16 cellular contexts compared by ENCODE assay signal in genomic region chr11:1233351-1234053, GRCh38. TPM values are rescaled to one million over a fixed set of nuclear protein-coding genes. Genes with fewer than 3 reads are reported as not detected.
DNase-seq lines count a peak whose midpoint lies in the region; ATAC-seq and TF ChIP-seq lines count a peak whose summit lies in the region.
"Had no signal": no experiment of that assay in that cellular context is flagged by ENCODE, and none has a peak within 500 bp of the region (broad histone marks: within the 10 kb centered on the region; RNA-seq: fewer than 3 reads in every experiment).

No MANE protein-coding gene starts in this region.

- H3K27me3 ChIP-seq in neuronal stem cell (ENCODE audit: control insufficient read depth in 3 of 3, insufficient read depth in 3 of 3, low read depth in 1 of 3, low read length in 3 of 3) = peaks cover 0 to 10% (median 0%) of the 10 kb centered on the region in 3 experiments
- H3K27me3 ChIP-seq: upper lobe of left lung had no signal

- no peak overlapping the region for H3K14ac ChIP-seq in neuronal stem cell (ENCODE audit: low read length)

- no peak overlapping the region for H2BK5ac ChIP-seq in neuronal stem cell (ENCODE audit: low read length)

- H3K9me3 Mint-ChIP-seq in Calu3 (ENCODE audit: low read depth, unreplicated experiment) (no peaks in the 10 kb centered on the region), glutamatergic neuron (ENCODE audit: unreplicated experiment) (no peaks in the 10 kb centered on the region), WTC11 (no peaks in the 10 kb centered on the region)
- H3K9me3 Mint-ChIP-seq: activated T-helper 1 cell treated with anti-CD3 and anti-CD28 coated beads, Interleukin-12 subunit alpha, Interleukin-12 subunit beta, Interleukin-2, Interleukin-4 antibody, amounts not matched to agents 30 ng/mL and 10 ng/mL and 1 ng/mL, durations not matched to agents 14 hours and 24 hours and 36 hours; mesothelial cell of epicardium had no signal

- BruUV-seq in Calu3 (replicated peaks; lab: Mats Ljungman, UMichigan) = no TSS peak

- no peak overlapping the region for H2BK120ac ChIP-seq in neuronal stem cell (ENCODE audit: low read depth, low read length)

- H3K27me3 Mint-ChIP-seq in Calu3 (ENCODE audit: unreplicated experiment) (no peaks in the 10 kb centered on the region), glutamatergic neuron (ENCODE audit: unreplicated experiment) (peaks cover 2% of the 10 kb centered on the region), WTC11 (ENCODE audit: low read depth) (no peaks in the 10 kb centered on the region)

- peak overlapping the region; percentile 38 for H3K18ac ChIP-seq in neuronal stem cell (ENCODE audit: low read length)

- no peak overlapping the region for H4K91ac ChIP-seq in neuronal stem cell (ENCODE audit: low read depth, low read length, poor library complexity)

- no peak overlapping the region for H2AFZ ChIP-seq in neuronal stem cell (ENCODE audit: low read length)

- no peak overlapping the region for H3K4me2 ChIP-seq in neuronal stem cell (ENCODE audit: insufficient read depth, low read length, poor library complexity, severe bottlenecking)

- no peak overlapping the region for H3K4ac ChIP-seq in neuronal stem cell (ENCODE audit: low read length)

- H3K4me1 ChIP-seq in neuronal stem cell (ENCODE audit: control insufficient read depth in 2 of 2, insufficient read depth in 1 of 2, low read depth in 1 of 2, low read length in 2 of 2) = no peaks in the 10 kb centered on the region
- H3K4me1 ChIP-seq: upper lobe of left lung had no signal

- no peak overlapping the region for H2BK12ac ChIP-seq in neuronal stem cell (ENCODE audit: low read length)

- no CpG with 5 or more reads among the region's 21 CpGs for WGBS in neuronal stem cell (ENCODE audit: extremely low coverage in 2 of 2, insufficient read length in 2 of 2, insufficient replicate concordance in 1 of 2), 2 donors

- no peak overlapping the region for H3K27ac Mint-ChIP-seq in Calu3 (ENCODE audit: unreplicated experiment)
- no peak overlapping the region for H3K27ac Mint-ChIP-seq in glutamatergic neuron (ENCODE audit: unreplicated experiment)
- H3K27ac Mint-ChIP-seq in WTC11 = no peak overlapping the region
- H3K27ac Mint-ChIP-seq: activated T-helper 1 cell treated with anti-CD3 and anti-CD28 coated beads, Interleukin-12 subunit alpha, Interleukin-12 subunit beta, Interleukin-2, Interleukin-4 antibody, amounts not matched to agents 30 ng/mL and 10 ng/mL and 1 ng/mL, durations not matched to agents 14 hours and 24 hours and 36 hours; mesothelial cell of epicardium had no signal

- H3K9ac ChIP-seq in neuronal stem cell (ENCODE audit: low read depth, low read length, poor library complexity) = no peak overlapping the region

- no peaks in the 10 kb centered on the region for H3K36me3 Mint-ChIP-seq in Calu3 (ENCODE audit: insufficient read depth, unreplicated experiment)
- no peaks in the 10 kb centered on the region for H3K36me3 Mint-ChIP-seq in glutamatergic neuron (ENCODE audit: unreplicated experiment)
- no peaks in the 10 kb centered on the region for H3K36me3 Mint-ChIP-seq in WTC11
- H3K36me3 Mint-ChIP-seq: mesothelial cell of epicardium had no signal

- no peak overlapping the region for H4K8ac ChIP-seq in neuronal stem cell (ENCODE audit: low read depth, low read length)

- TF ChIP-seq CTCF in Calu3 (IDR thresholded peaks at IDR 0.05; ENCODE audit: unreplicated experiment) (peak; percentile 39), glutamatergic neuron (IDR thresholded peaks at IDR 0.05; ENCODE audit: partially characterized antibody, unreplicated experiment) (no peak), WTC11 (IDR thresholded peaks at IDR 0.05) (no peak)

- no peaks in the 10 kb centered on the region for H3K79me1 ChIP-seq in neuronal stem cell (ENCODE audit: low read depth, low read length)

- peak; percentile 55; the same call in 1 of the 2 replicates for TF ChIP-seq EP300 in Ishikawa (IDR thresholded peaks at IDR 0.05; ENCODE audit: borderline replicate concordance)

- H2BK15ac ChIP-seq in neuronal stem cell (ENCODE audit: low read length) = no peak overlapping the region

- no peak overlapping the region for H3K4me3 Mint-ChIP-seq in Calu3 (ENCODE audit: low read depth, unreplicated experiment)
- H3K4me3 Mint-ChIP-seq in glutamatergic neuron (ENCODE audit: unreplicated experiment) = no peak overlapping the region
- no peak overlapping the region for H3K4me3 Mint-ChIP-seq in WTC11
- H3K4me3 Mint-ChIP-seq: activated T-helper 1 cell treated with anti-CD3 and anti-CD28 coated beads, Interleukin-12 subunit alpha, Interleukin-12 subunit beta, Interleukin-2, Interleukin-4 antibody, amounts not matched to agents 30 ng/mL and 10 ng/mL and 1 ng/mL, durations not matched to agents 14 hours and 24 hours and 36 hours; mesothelial cell of epicardium had no signal

- POLR2A ChIA-PET in WTC11 (lab: Charles Lee) = no interaction called here

- peak; percentile 68 for TF ChIP-seq RAD21 in Ishikawa (IDR thresholded peaks at IDR 0.05; ENCODE audit: low read depth)

- CTCF ChIA-PET in Calu3 (lab: Charles Lee) (interaction anchor here (0.6 to 0.9 kb wide), 2 partner anchors 31 to 81 kb away, joined by 3 read pairs; no protein-coding TSS in a partner anchor), WTC11 (lab: Charles Lee) (interaction anchor here (1.5 kb wide), 1 partner anchor 9 kb away, joined by 3 read pairs; no protein-coding TSS in a partner anchor)

- intact Hi-C loops in Calu3 (cut with micrococcal nuclease; ENCODE audit: unreplicated experiment) = loop anchor here (1.0 kb wide), 1 partner anchor 119 kb away; no protein-coding TSS in a partner anchor

- H3K27ac ChIP-seq in neuronal stem cell (replicated peaks; ENCODE audit: low read length) = no peak overlapping the region
- H3K27ac ChIP-seq: C4-2B, upper lobe of left lung had no signal

- H3K4me1 Mint-ChIP-seq in Calu3 (ENCODE audit: low read depth, unreplicated experiment) (peaks cover 9% of the 10 kb centered on the region), glutamatergic neuron (ENCODE audit: low read depth, unreplicated experiment) (no peaks in the 10 kb centered on the region), WTC11 (no peaks in the 10 kb centered on the region)
- H3K4me1 Mint-ChIP-seq: mesothelial cell of epicardium had no signal

- DNase-seq in Calu3 (peak; percentile 54), glutamatergic neuron (peak; percentile 24), neuronal stem cell (ENCODE audit: low spot score) (no peak), WTC11 (ENCODE audit: low spot score) (no peak), NCI-H510A (lab: John Stamatoyannopoulos, UW) (no peak)
- DNase-seq: NCI-H1105, NCI-H748 treated with DMSO at 0.1 percent for 48 hours, T-helper 9 cell had no signal

- H3K9me3 ChIP-seq in neuronal stem cell (replicated peaks in 1 of 2; ENCODE audit: control insufficient read depth in 2 of 2, insufficient read depth in 1 of 2, low read depth in 1 of 2, low read length in 2 of 2) = no peaks in the 10 kb centered on the region
- H3K9me3 ChIP-seq: upper lobe of left lung had no signal

- peak overlapping the region; percentile 28 for H2AK5ac ChIP-seq in neuronal stem cell (ENCODE audit: low read depth, low read length)

- no peak for ATAC-seq in HG03432 (IDR thresholded peaks at IDR 0.05; ENCODE audit: unreplicated experiment)
- ATAC-seq in WTC11 = no peak

- no peak overlapping the region for H3K23ac ChIP-seq in neuronal stem cell (ENCODE audit: low read depth, low read length, poor library complexity)

- no peak overlapping the region for H3K4me3 ChIP-seq in neuronal stem cell (ENCODE audit: low read length in 2 of 2)
- H3K4me3 ChIP-seq: upper lobe of left lung had no signal

- H3K36me3 ChIP-seq in neuronal stem cell (replicated peaks in 1 of 2; ENCODE audit: control insufficient read depth in 2 of 2, insufficient read depth in 2 of 2, low read length in 2 of 2) = no peaks in the 10 kb centered on the region
- H3K36me3 ChIP-seq: upper lobe of left lung had no signal

TF ChIP-seq in Ishikawa, 13 proteins besides CTCF, POLR2A, EP300 and RAD21 (continues in another document):
- TF ChIP-seq TCF12 (IDR thresholded peaks at IDR 0.05; ENCODE audit: low read depth) = peak; percentile 73
- peak; percentile 52 for TF ChIP-seq MAX (IDR thresholded peaks at IDR 0.05)
- no peak for TF ChIP-seq CEBPB (IDR thresholded peaks at IDR 0.05)
- no peak for TF ChIP-seq EGR1 (IDR thresholded peaks at IDR 0.05)
- TF ChIP-seq TEAD4 (IDR thresholded peaks at IDR 0.05) = peak; percentile 21; the same call in 1 of the 2 replicates
- TF ChIP-seq FOXM1 (IDR thresholded peaks at IDR 0.05; ENCODE audit: borderline replicate concordance, low read depth) = no peak
- no peak for TF ChIP-seq YY1 (IDR thresholded peaks at IDR 0.05; ENCODE audit: low read depth)

TF ChIP-seq in WTC11, 78 proteins besides CTCF, POLR2A, EP300 and RAD21:
- TF ChIP-seq ERG (CRISPR knock-in tag; IDR thresholded peaks at IDR 0.05) = no peak
- TF ChIP-seq JAZF1 (CRISPR knock-in tag; IDR thresholded peaks at IDR 0.05) = no peak

RNA-seq across cellular contexts. Expression of gene MUC5B, which starts 10.6 kb away (rescaled TPM):
- total RNA-seq in Calu3 (2022) (3.4 and 10.5 TPM in 2 replicates), glutamatergic neuron (ENCODE audit: unreplicated experiment) (not detected), WTC11 (2021) (0.69 to 1.6 TPM (median 1.6 TPM) in 3 replicates)
- 0.01 TPM for polyA plus RNA-seq in neuronal stem cell (2013, experiment 1 of 2)
- polyA plus RNA-seq in neuronal stem cell (2013, experiment 2 of 2) = under 0.01 TPM
- total RNA-seq: activated T-helper 1 cell treated with anti-CD3 and anti-CD28 coated beads, Interleukin-12 subunit alpha, Interleukin-12 subunit beta, Interleukin-2, Interleukin-4 antibody, amounts not matched to agents 30 ng/mL and 10 ng/mL and 1 ng/mL, durations not matched to agents 14 hours and 24 hours and 36 hours; dermis microvascular lymphatic vessel endothelial cell; mesothelial cell of epicardium; osteocyte had no signal

Comparison
In these comparisons a context has a peak if more than half of its experiments do, and no peak if none do; other contexts are left out.
1. DNase-seq: peak in Calu3 (single experiment) and glutamatergic neuron (single experiment); none in neuronal stem cell (single experiment), WTC11 (single experiment) and NCI-H510A (single experiment).